In genomic region chr22:39444937-39445465, GRCh38 we compare ENCODE assay signal across 10 cellular contexts.
"Had no signal": no experiment of that assay in that cellular context is flagged by ENCODE, and none has a peak within 500 bp of the region (broad histone marks: within the 10 kb centered on the region; RNA-seq: fewer than 3 reads in every experiment).

No MANE protein-coding gene starts in this region.

- FAIRE-seq: TTC549 had no signal

- H3K4me2 ChIP-seq: hepatocyte had no signal

- H3K4me1 ChIP-seq: body of pancreas had no signal

- H3K27ac ChIP-seq: body of pancreas, thyroid gland had no signal

- H3K36me3 ChIP-seq: thyroid gland had no signal

- DNase-seq: activated CD4-positive, alpha-beta T cell treated with anti-CD3 and anti-CD28 coated beads, Interleukin-2, amount 50 U/mL, for 4 hours; activated naive CD4-positive, alpha-beta T cell treated with anti-CD3 and anti-CD28 coated beads for 36 hours; body of pancreas; effector memory CD8-positive, alpha-beta T cell; nephron progenitor cell; stimulated activated CD4-positive, alpha-beta T cell treated with anti-CD3 and anti-CD28 coated beads, Interleukin-12 subunit alpha, Interleukin-12 subunit beta, amount 100 ng/mL, for 4 hours; stimulated activated naive CD8-positive, alpha-beta T cell treated with anti-CD3 and anti-CD28 coated beads, Interleukin-15, amount 100 ng/mL, for 72 hours; thyroid gland had no signal

- H3K79me2 ChIP-seq: hepatocyte had no signal

- H2AFZ ChIP-seq: hepatocyte had no signal

- H3K27me3 ChIP-seq: body of pancreas, hepatocyte, thyroid gland had no signal

- H3K9me3 ChIP-seq: body of pancreas, thyroid gland had no signal

- H3K4me3 ChIP-seq: body of pancreas, hepatocyte, thyroid gland had no signal
